ENCODE assay signal across 17 cellular contexts in genomic region chr20:35232575-35232974, GRCh38. TPM values are rescaled to one million over a fixed set of nuclear protein-coding genes. Genes with fewer than 3 reads are reported as not detected.
DNase-seq lines count a peak whose midpoint lies in the region; TF ChIP-seq lines count a peak whose summit lies in the region.
"Had no signal": no experiment of that assay in that cellular context is flagged by ENCODE, and none has a peak within 500 bp of the region (broad histone marks: within the 10 kb centered on the region; RNA-seq: fewer than 3 reads in every experiment).

No MANE protein-coding gene starts in this region.

- H3K9me2 ChIP-seq in hepatocyte (replicated peaks; ENCODE audit: insufficient read depth), result no peaks in the 10 kb centered on the region

- H3K36me3 ChIP-seq in hepatocyte (replicated peaks; ENCODE audit: insufficient read depth, low read depth), result no peaks in the 10 kb centered on the region
- H3K36me3 ChIP-seq in H7 (replicated peaks; ENCODE audit: control insufficient read depth, insufficient read depth, low read length), result no peaks in the 10 kb centered on the region
- H3K36me3 ChIP-seq: uterus had no signal

- H3K4me2 ChIP-seq in hepatocyte, result no peak overlapping the region
- H3K4me2 ChIP-seq: BLaER1 treated with 17β-estradiol and CSF1 and Interleukin-3, amounts not matched to agents 10 nM and 100 nM had no signal

- H3K79me2 ChIP-seq in hepatocyte, result no peaks in the 10 kb centered on the region

- H3K4me3 ChIP-seq in hepatocyte (no peak overlapping the region), H7 (ENCODE audit: insufficient read depth, low read depth, low read length) (no peak overlapping the region)
- H3K4me3 ChIP-seq: BLaER1 treated with 17β-estradiol and CSF1 and Interleukin-3, amounts not matched to agents 10 nM and 100 nM; gastroesophageal sphincter; uterus had no signal

- no peaks in the 10 kb centered on the region for H3K9me3 ChIP-seq in hepatocyte (ENCODE audit: low read depth)
- H3K9me3 ChIP-seq: uterus had no signal

- DNase-seq in AG08396 (ENCODE audit: low spot score) (peak; percentile 63), HS-5 (ENCODE audit: low read depth) (peak; percentile 47), NCI-H82 (lab: John Stamatoyannopoulos, UW) (peak; percentile 84), fibroblast of peridontal ligament (ENCODE audit: extremely low read depth) (peak; percentile 75), hepatocyte (ENCODE audit: low spot score) (no peak), MV-4-11 (lab: John Stamatoyannopoulos, UW) (no peak), SKM-1 treated with dmso at 0.1 percent for 144 hours (lab: John Stamatoyannopoulos, UW; ENCODE audit: unreplicated experiment) (no peak), H7 (no peak)
- DNase-seq: central memory CD4-positive, alpha-beta T cell; NK-92 treated with Interleukin-12 subunit alpha and Interleukin-12 subunit beta, amount 100 ng/mL, for 24 hours; SW 1271; uterus had no signal

- 80% methylated on average over 2 of the region's 2 CpGs for WGBS in hepatocyte (ENCODE audit: low lambda C conversion rate, missing lambda C conversion rate)

- no peak for TF ChIP-seq CTCF in hepatocyte (IDR thresholded peaks at IDR 0.05; ENCODE audit: poor library complexity)

- H4K20me1 ChIP-seq in hepatocyte (ENCODE audit: insufficient read depth, poor library complexity, severe bottlenecking), result no peaks in the 10 kb centered on the region

- no peak overlapping the region for H3K27ac ChIP-seq in hepatocyte
- H3K27ac ChIP-seq: BLaER1 treated with 17β-estradiol and CSF1 and Interleukin-3, amounts not matched to agents 10 nM and 100 nM; gastroesophageal sphincter; uterus had no signal

- H3K4me1 ChIP-seq in hepatocyte (ENCODE audit: insufficient read depth), result no peaks in the 10 kb centered on the region
- H3K4me1 ChIP-seq: uterus had no signal

- no peak overlapping the region for H2AFZ ChIP-seq in hepatocyte

- H3K27me3 ChIP-seq in hepatocyte, result peaks cover 14% of the 10 kb centered on the region
- H3K27me3 ChIP-seq in H7 (ENCODE audit: control insufficient read depth, insufficient read depth, low read length), result peaks cover 2% of the 10 kb centered on the region; the same call in 1 of the 2 replicates
- H3K27me3 ChIP-seq: gastroesophageal sphincter, uterus had no signal

RNA-seq across cellular contexts. Expression of gene MMP24, which starts 6.1 kb away (rescaled TPM):
- total RNA-seq in hepatocyte, result 0.76 and 1.2 TPM in 2 replicates
- 0.69 and 1.2 TPM in 2 replicates for polyA plus RNA-seq in hepatocyte
- total RNA-seq in H7 (2014; rRNA removed; shearing (Covaris generic)), result 14.8 and 21.1 TPM in 2 replicates

RNA-seq across cellular contexts. Expression of gene MMP24OS, which starts 45.3 kb away (rescaled TPM):
- total RNA-seq in hepatocyte, result 16.9 and 19.0 TPM in 2 replicates
- 58.5 and 60.1 TPM in 2 replicates for polyA plus RNA-seq in hepatocyte
- 7.4 and 16.7 TPM in 2 replicates for total RNA-seq in H7 (2014; rRNA removed; shearing (Covaris generic))

RNA-seq across cellular contexts. Expression of gene EIF6, which starts 52.0 kb away (rescaled TPM):
- total RNA-seq in hepatocyte, result 108 and 112 TPM in 2 replicates
- 207 and 230 TPM in 2 replicates for polyA plus RNA-seq in hepatocyte
- total RNA-seq in H7 (2014; rRNA removed; shearing (Covaris generic)), result 212 and 246 TPM in 2 replicates

RNA-seq across cellular contexts. Expression of gene FAM83C, which starts 59.6 kb away (rescaled TPM):
- not detected in 2 replicates for total RNA-seq in hepatocyte
- polyA plus RNA-seq in hepatocyte, result 0.10 TPM in 1 of 2 replicates, not detected in the other
- total RNA-seq in H7 (2014; rRNA removed; shearing (Covaris generic)), result not detected in 2 replicates
- total RNA-seq: H4, left lobe of liver, uterus had no signal
- polyA plus RNA-seq: neural cell had no signal

Comparison
In these comparisons a context has a peak if more than half of its experiments do, and no peak if none do; other contexts are left out.
1. DNase-seq: peak in AG08396 (single experiment), HS-5 (single experiment), NCI-H82 (single experiment) and fibroblast of peridontal ligament (single experiment); none in hepatocyte (single experiment), MV-4-11 (single experiment), SKM-1 treated with dmso at 0.1 percent for 144 hours (single experiment) and H7 (single experiment).